ENCODE assay signal across 17 cellular contexts in the genomic region with DNA sequence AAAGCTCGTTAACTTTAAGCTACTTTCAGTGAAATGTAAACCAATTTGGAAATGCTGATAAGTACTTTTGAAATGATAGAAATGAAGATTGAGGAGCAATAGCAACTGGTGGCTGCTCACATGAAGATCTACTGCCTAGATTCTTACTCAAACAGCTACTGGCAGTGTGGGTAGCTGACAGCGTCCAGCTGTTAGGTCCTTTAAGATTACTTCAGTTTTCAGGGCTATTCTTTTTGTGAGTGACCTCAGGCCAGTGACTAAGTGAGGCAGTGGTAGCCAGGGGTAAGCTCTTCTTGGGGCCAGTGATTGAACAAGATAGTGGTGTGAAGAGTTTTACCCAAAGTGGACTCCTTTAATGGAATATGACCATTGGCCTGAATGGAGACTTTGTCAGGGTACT. TPM values are rescaled to one million over a fixed set of nuclear protein-coding genes. Genes with fewer than 3 reads are reported as not detected.
DNase-seq lines count a peak whose midpoint lies in the region; ATAC-seq and TF ChIP-seq lines count a peak whose summit lies in the region.
"Had no signal": no experiment of that assay in that cellular context is flagged by ENCODE, and none has a peak within 500 bp of the region (broad histone marks: within the 10 kb centered on the region; RNA-seq: fewer than 3 reads in every experiment).

No MANE protein-coding gene starts in this region.

- no peaks in the 10 kb centered on the region for H3F3A ChIP-seq in neural progenitor cell (ENCODE audit: low read depth)

- H3K27ac Mint-ChIP-seq in neural progenitor cell, result no peak overlapping the region

- TF ChIP-seq CTCF in brain microvascular endothelial cell (IDR thresholded peaks at IDR 0.05; ENCODE audit: low read depth, low read length, missing control alignments), result no peak
- TF ChIP-seq CTCF in fibroblast of pulmonary artery (IDR thresholded peaks at IDR 0.05; ENCODE audit: low read length, missing control alignments), result no peak
- TF ChIP-seq CTCF in neural progenitor cell (IDR thresholded peaks at IDR 0.05), result no peak

- H3K79me2 ChIP-seq in neural progenitor cell (ENCODE audit: low read depth), result peaks cover 85% of the 10 kb centered on the region

- no peak overlapping the region for H2AFZ ChIP-seq in neural progenitor cell (replicated peaks)

- H3K36me3 Mint-ChIP-seq in neural progenitor cell, result peaks cover 31% of the 10 kb centered on the region

- H3K27ac ChIP-seq in brain microvascular endothelial cell (no peak overlapping the region), neural progenitor cell (no peak overlapping the region)
- H3K27ac ChIP-seq: KMS-11, SJCRH30 had no signal

- H3K4me2 ChIP-seq in neural progenitor cell, result no peak overlapping the region
- H3K4me2 ChIP-seq: KMS-11 had no signal

- H3K9me3 Mint-ChIP-seq in neural progenitor cell, result peaks cover 27% of the 10 kb centered on the region

- H3K4me3 ChIP-seq in brain microvascular endothelial cell (ENCODE audit: low read depth, low read length), result no peak overlapping the region
- no peak overlapping the region for H3K4me3 ChIP-seq in fibroblast of pulmonary artery (replicated peaks; ENCODE audit: low read depth, low read length)
- no peak overlapping the region for H3K4me3 ChIP-seq in neural progenitor cell
- H3K4me3 ChIP-seq: MG63, SJCRH30 had no signal

- DNase-seq in HCEC 1CT (peak; percentile 81), brain microvascular endothelial cell (peak; percentile 18), fibroblast of pulmonary artery (ENCODE audit: low read depth) (peak; percentile 69), neural progenitor cell (ENCODE audit: low spot score) (peak; percentile 14), amniotic stem cell (lab: John Stamatoyannopoulos, UW) (no peak), inferior parietal cortex (ENCODE audit: extremely low spot score) (no peak), KBM-7 (no peak)
- DNase-seq: C1 segment of cervical spinal cord, MG63, NCI-H1092 treated with DMSO at 0.1 percent for 48 hours, NCI-H2081 treated with DMSO at 0.1 percent for 48 hours, NCI-H510A, NCI-H82, PC-3 had no signal

- no peaks in the 10 kb centered on the region for H3K27me3 Mint-ChIP-seq in neural progenitor cell (ENCODE audit: insufficient read depth, low read depth)

- H3K4me1 ChIP-seq in neural progenitor cell, result peaks cover 5% of the 10 kb centered on the region
- H3K4me1 ChIP-seq: SJCRH30 had no signal

- H3K36me3 ChIP-seq in brain microvascular endothelial cell (replicated peaks), result no peaks in the 10 kb centered on the region
- H3K36me3 ChIP-seq in neural progenitor cell, result peaks cover 3% of the 10 kb centered on the region
- H3K36me3 ChIP-seq: MG63 had no signal

- no peak overlapping the region for H3K9ac ChIP-seq in neural progenitor cell
- H3K9ac ChIP-seq: KMS-11 had no signal

- H3K9me3 ChIP-seq in neural progenitor cell (ENCODE audit: low read depth), result no peaks in the 10 kb centered on the region
- H3K9me3 ChIP-seq: MG63, SJCRH30 had no signal

- in situ Hi-C loops in brain microvascular endothelial cell (cut with HindIII; ENCODE audit: low pct_ligation_motif_present, low sequenced_read_pairs) (no loop called here), KBM-7 (cut with MboI; ENCODE audit: low pct_unique_long_range_greater_than_20kb, low sequenced_read_pairs) (no loop called here)

- ATAC-seq in HG02870 (IDR thresholded peaks at IDR 0.05; ENCODE audit: unreplicated experiment), result no peak
- ATAC-seq: PC-3 had no signal

- H4K20me1 ChIP-seq in neural progenitor cell (ENCODE audit: low read depth), result no peaks in the 10 kb centered on the region

- no peaks in the 10 kb centered on the region for H3K27me3 ChIP-seq in brain microvascular endothelial cell (replicated peaks)
- H3K27me3 ChIP-seq in neural progenitor cell, result no peaks in the 10 kb centered on the region
- H3K27me3 ChIP-seq: MG63, SJCRH30 had no signal

- no peaks in the 10 kb centered on the region for H3K4me1 Mint-ChIP-seq in neural progenitor cell

- no peak overlapping the region for H3K4me3 Mint-ChIP-seq in neural progenitor cell

RNA-seq across cellular contexts. Expression of gene NECTIN3, which starts 41.3 kb away (rescaled TPM):
- 39.8 and 71.5 TPM in 2 replicates for total RNA-seq in neural progenitor cell (ENCODE audit: low replicate concordance)

Comparison
In these comparisons a context has a peak if more than half of its experiments do, and no peak if none do; other contexts are left out.
1. DNase-seq: peak in HCEC 1CT (single experiment), brain microvascular endothelial cell (single experiment), fibroblast of pulmonary artery (single experiment) and neural progenitor cell (single experiment); none in amniotic stem cell (single experiment), inferior parietal cortex (single experiment) and KBM-7 (single experiment).